Comparison of ENCODE assay signal across 26 cellular contexts in the genomic region with DNA sequence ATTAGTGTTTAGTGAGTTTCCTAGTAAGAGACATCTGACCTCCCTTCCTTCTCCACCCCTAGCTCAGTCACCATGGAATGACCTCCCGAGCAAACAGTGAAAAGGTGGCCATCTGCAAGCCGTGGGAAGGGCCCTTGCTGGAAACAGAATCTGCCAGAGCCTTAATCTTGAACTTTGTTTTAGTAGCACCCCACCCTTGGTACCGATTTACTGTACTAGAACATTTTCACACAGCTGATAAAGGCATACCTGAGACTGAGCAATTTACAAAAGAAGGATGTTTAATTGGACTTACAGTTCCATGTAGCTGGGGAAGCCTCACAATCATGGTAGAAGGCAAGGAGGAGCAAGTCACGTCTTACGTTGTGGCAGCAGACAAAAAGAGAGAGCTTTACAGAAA.
"Had no signal": no experiment of that assay in that cellular context is flagged by ENCODE, and none has a peak within 500 bp of the region (broad histone marks: within the 10 kb centered on the region; RNA-seq: fewer than 3 reads in every experiment).

No MANE protein-coding gene starts in this region.

- DNase-seq: colonic mucosa; cortex of kidney; dermis blood vessel endothelial cell; dorsolateral prefrontal cortex; effector CD4-positive, alpha-beta T cell; effector CD8-positive, alpha-beta T cell; effector memory CD4-positive, alpha-beta T cell; effector memory CD8-positive, alpha-beta T cell; endodermal cell; erythroblast; esophagus squamous epithelium; foreskin fibroblast; foreskin keratinocyte; foreskin melanocyte; gastrocnemius medialis; glutamatergic neuron; head of caudate nucleus; heart left ventricle; heart right ventricle had no signal

- H3K27ac ChIP-seq: colonic mucosa, coronary artery, dorsolateral prefrontal cortex, epithelial cell of prostate, esophagus muscularis mucosa, esophagus squamous epithelium, foreskin keratinocyte, gastrocnemius medialis, gastroesophageal sphincter, heart left ventricle, heart right ventricle had no signal

- H3K9me3 ChIP-seq: colonic mucosa, esophagus muscularis mucosa, gastrocnemius medialis, gastroesophageal sphincter had no signal

- H3K27me3 ChIP-seq: colonic mucosa, esophagus muscularis mucosa, esophagus squamous epithelium, foreskin keratinocyte, gastrocnemius medialis, gastroesophageal sphincter, heart left ventricle, heart right ventricle had no signal

- ATAC-seq: effector memory CD8-positive, alpha-beta T cell; esophagus mucosa; foreskin keratinocyte; gastrocnemius medialis; gastroesophageal sphincter; heart right ventricle had no signal

- H3K4me1 ChIP-seq: colonic mucosa, esophagus muscularis mucosa, esophagus squamous epithelium, foreskin keratinocyte, gastrocnemius medialis, gastroesophageal sphincter, heart left ventricle, heart right ventricle had no signal

- H3K36me3 ChIP-seq: colonic mucosa, esophagus muscularis mucosa, esophagus squamous epithelium, gastrocnemius medialis, gastroesophageal sphincter, heart left ventricle, heart right ventricle had no signal

- FAIRE-seq: colon, endothelial cell of umbilical vein had no signal

- H3K4me3 ChIP-seq: colonic mucosa, coronary artery, dorsolateral prefrontal cortex, esophagus muscularis mucosa, esophagus squamous epithelium, gastrocnemius medialis, gastroesophageal sphincter, heart left ventricle, heart right ventricle had no signal
